Comparison of ENCODE assay signal across 20 cellular contexts in the genomic region with DNA sequence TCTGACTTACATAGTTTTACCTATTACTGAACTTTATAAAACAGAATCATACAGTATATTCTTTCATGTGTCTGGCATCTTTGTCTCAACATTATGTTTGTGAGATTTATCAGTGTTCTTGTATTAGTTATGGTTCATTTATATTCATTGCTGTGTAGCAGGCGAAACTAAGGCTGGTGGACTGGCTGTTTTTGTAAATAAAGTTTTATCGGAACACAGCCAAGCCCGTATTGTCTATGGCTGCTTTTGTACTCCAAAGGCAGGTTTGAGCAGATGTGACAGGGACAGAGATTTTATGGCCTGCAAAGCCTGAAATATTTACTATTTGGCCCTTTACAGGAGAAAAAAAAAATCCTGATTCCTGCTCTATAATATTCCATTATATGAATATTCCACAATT.
DNase-seq lines count a peak whose midpoint lies in the region; ATAC-seq, FAIRE-seq and TF ChIP-seq lines count a peak whose summit lies in the region.
"Had no signal": no experiment of that assay in that cellular context is flagged by ENCODE, and none has a peak within 500 bp of the region (broad histone marks: within the 10 kb centered on the region; RNA-seq: fewer than 3 reads in every experiment).

No MANE protein-coding gene starts in this region.

- H3K36me3 Mint-ChIP-seq in nephron progenitor cell (ENCODE audit: low read depth) = peaks cover 11% of the 10 kb centered on the region

- no peak for ATAC-seq in K562
- ATAC-seq: A549, HCT116 had no signal

- no peaks in the 10 kb centered on the region for H3K36me3 ChIP-seq in K562 (ENCODE audit: control insufficient read depth, insufficient read depth, low read length)

- TF ChIP-seq EP300 in K562 (IDR thresholded peaks at IDR 0.05; ENCODE audit: low read length) = no peak

- intact Hi-C loops in K562 (cut with micrococcal nuclease) = no loop called here

- TF ChIP-seq RAD21 in K562 (CRISPR knock-in tag; conservative IDR thresholded peaks at IDR 0.05 in 1 of 2, IDR thresholded peaks at IDR 0.05 in 1 of 2) = no peak

- no peaks in the 10 kb centered on the region for H3K9me3 ChIP-seq in K562 (replicated peaks; ENCODE audit: control insufficient read depth, insufficient read depth, low read depth, low read length)
- H3K9me3 ChIP-seq: A549, BLaER1 had no signal

- H3K27ac ChIP-seq in K562 (ENCODE audit: extremely low read depth, low read depth, low read length) = no peak overlapping the region
- H3K27ac ChIP-seq: 22Rv1, A549, BLaER1, HL-60 had no signal

- no peak overlapping the region for H3K4me2 ChIP-seq in K562 (ENCODE audit: insufficient read depth, low read length)
- H3K4me2 ChIP-seq: A549, BLaER1 had no signal

- no peak for TF ChIP-seq POLR2A in K562 (conservative IDR thresholded peaks at IDR 0.05)

- WGBS in K562 (ENCODE audit: insufficient coverage, low coverage, missing lambda C conversion rate) = 89% methylated on average over 3 of the region's 3 CpGs

- H3K4me1 Mint-ChIP-seq in nephron progenitor cell = peaks cover 19% of the 10 kb centered on the region

- no peaks in the 10 kb centered on the region for H4K20me1 ChIP-seq in K562 (replicated peaks; ENCODE audit: control insufficient read depth, insufficient read depth, low read length)
- H4K20me1 ChIP-seq: BLaER1 had no signal

- H3K79me2 ChIP-seq in K562 (ENCODE audit: control insufficient read depth, insufficient read depth, low read length) = no peaks in the 10 kb centered on the region

- H3K4me3 Mint-ChIP-seq in nephron progenitor cell = no peak overlapping the region
- H3K4me3 Mint-ChIP-seq: CD14-positive monocyte; CD4-positive, alpha-beta memory T cell; HFFc6 had no signal

- TF ChIP-seq CTCF in K562 (IDR thresholded peaks at IDR 0.05 in 2 of 3, conservative IDR thresholded peaks at IDR 0.05 in 1 of 3; ENCODE audit: insufficient read depth in 2 of 3, low read depth in 1 of 3, low read length in 3 of 3) (no peak), nephron progenitor cell (IDR thresholded peaks at IDR 0.05) (no peak)

- no peaks in the 10 kb centered on the region for H3K27me3 Mint-ChIP-seq in nephron progenitor cell (ENCODE audit: low read depth, poor library complexity)
- H3K27me3 Mint-ChIP-seq: CD4-positive, alpha-beta memory T cell; IgD-negative memory B cell had no signal

- H3K9me3 Mint-ChIP-seq in nephron progenitor cell = no peaks in the 10 kb centered on the region
- H3K9me3 Mint-ChIP-seq: CD14-positive monocyte; CD4-positive, alpha-beta memory T cell; HFFc6; IgD-negative memory B cell had no signal

- no peak overlapping the region for H3K4me3 ChIP-seq in K562
- H3K4me3 ChIP-seq: A549, BLaER1 had no signal

- H3K27ac Mint-ChIP-seq in nephron progenitor cell = peak overlapping the region; percentile 3
- H3K27ac Mint-ChIP-seq: CD14-positive monocyte; CD4-positive, alpha-beta memory T cell; HFFc6; IgD-negative memory B cell had no signal

- no TSS peak for BruUV-seq in K562 (replicated peaks; lab: Mats Ljungman, UMichigan)

- in situ Hi-C loops in K562 (cut with MboI) (no loop called here), ACHN (cut with HindIII; ENCODE audit: low pct_ligation_motif_present, low pct_unique_long_range_greater_than_20kb, low sequenced_read_pairs) (no loop called here)

- no peaks in the 10 kb centered on the region for H3K27me3 ChIP-seq in K562 (ENCODE audit: control insufficient read depth in 2 of 2, insufficient read depth in 2 of 2, low read length in 2 of 2)
- H3K27me3 ChIP-seq: BLaER1 had no signal

- CTCF ChIA-PET in K562 (lab: Yijun Ruan, JAX; ENCODE audit: low intra/inter-chr PET ratio) = no interaction called here

- no peaks in the 10 kb centered on the region; a peak in 1 of 5 replicates for H3K4me1 ChIP-seq in K562 (replicated peaks in 1 of 2; ENCODE audit: control insufficient read depth in 2 of 2, insufficient read depth in 2 of 2, low read length in 2 of 2)
- H3K4me1 ChIP-seq: A549, BLaER1 had no signal

- POLR2A ChIA-PET in K562 (lab: Yijun Ruan, JAX) = no interaction called here

- DNase-seq in NCI-H82 (lab: John Stamatoyannopoulos, UW) (peak; percentile 1), NCI-H82 treated with DMSO at 0.1 percent for 48 hours (lab: John Stamatoyannopoulos, UW; ENCODE audit: unreplicated experiment) (no peak), K562 (ENCODE audit: extremely low read depth in 1 of 4, low spot score in 3 of 4) (no peak), nephron progenitor cell (no peak), ACHN (no peak), NCI-H2107 (lab: John Stamatoyannopoulos, UW) (no peak), germinal center (ENCODE audit: low spot score) (no peak)
- DNase-seq: CD4-positive, alpha-beta memory T cell; DMS79 treated with DMSO at 0.1 percent for 48 hours; GF-D8; GOT3; H7; HFFc6 had no signal

- H3K9me1 ChIP-seq in K562 (ENCODE audit: control insufficient read depth, insufficient read depth, low read length) = no peaks in the 10 kb centered on the region

- H2AFZ ChIP-seq in K562 (ENCODE audit: low read depth, low read length) = no peak overlapping the region

- no peak for FAIRE-seq in K562 (lab: Jason Lieb, UNC)
- FAIRE-seq: A549 had no signal

- no peak overlapping the region for H3K9ac ChIP-seq in K562 (ENCODE audit: insufficient read depth in 1 of 2, low read depth in 2 of 2, low read length in 2 of 2)
- H3K9ac ChIP-seq: BLaER1 had no signal

TF ChIP-seq in K562, 482 proteins besides CTCF, POLR2A, EP300 and RAD21:
- TF ChIP-seq MTA1 (IDR thresholded peaks at IDR 0.05; ENCODE audit: borderline replicate concordance) (no peak), ZNF197 (CRISPR knock-in tag; IDR thresholded peaks at IDR 0.05; ENCODE audit: low read depth) (no peak), DDX20 (tag; IDR thresholded peaks at IDR 0.05; ENCODE audit: low read depth) (no peak), SMARCC2 (IDR thresholded peaks at IDR 0.05; ENCODE audit: low read depth) (no peak)
- TF ChIP-seq, protein P1, sequence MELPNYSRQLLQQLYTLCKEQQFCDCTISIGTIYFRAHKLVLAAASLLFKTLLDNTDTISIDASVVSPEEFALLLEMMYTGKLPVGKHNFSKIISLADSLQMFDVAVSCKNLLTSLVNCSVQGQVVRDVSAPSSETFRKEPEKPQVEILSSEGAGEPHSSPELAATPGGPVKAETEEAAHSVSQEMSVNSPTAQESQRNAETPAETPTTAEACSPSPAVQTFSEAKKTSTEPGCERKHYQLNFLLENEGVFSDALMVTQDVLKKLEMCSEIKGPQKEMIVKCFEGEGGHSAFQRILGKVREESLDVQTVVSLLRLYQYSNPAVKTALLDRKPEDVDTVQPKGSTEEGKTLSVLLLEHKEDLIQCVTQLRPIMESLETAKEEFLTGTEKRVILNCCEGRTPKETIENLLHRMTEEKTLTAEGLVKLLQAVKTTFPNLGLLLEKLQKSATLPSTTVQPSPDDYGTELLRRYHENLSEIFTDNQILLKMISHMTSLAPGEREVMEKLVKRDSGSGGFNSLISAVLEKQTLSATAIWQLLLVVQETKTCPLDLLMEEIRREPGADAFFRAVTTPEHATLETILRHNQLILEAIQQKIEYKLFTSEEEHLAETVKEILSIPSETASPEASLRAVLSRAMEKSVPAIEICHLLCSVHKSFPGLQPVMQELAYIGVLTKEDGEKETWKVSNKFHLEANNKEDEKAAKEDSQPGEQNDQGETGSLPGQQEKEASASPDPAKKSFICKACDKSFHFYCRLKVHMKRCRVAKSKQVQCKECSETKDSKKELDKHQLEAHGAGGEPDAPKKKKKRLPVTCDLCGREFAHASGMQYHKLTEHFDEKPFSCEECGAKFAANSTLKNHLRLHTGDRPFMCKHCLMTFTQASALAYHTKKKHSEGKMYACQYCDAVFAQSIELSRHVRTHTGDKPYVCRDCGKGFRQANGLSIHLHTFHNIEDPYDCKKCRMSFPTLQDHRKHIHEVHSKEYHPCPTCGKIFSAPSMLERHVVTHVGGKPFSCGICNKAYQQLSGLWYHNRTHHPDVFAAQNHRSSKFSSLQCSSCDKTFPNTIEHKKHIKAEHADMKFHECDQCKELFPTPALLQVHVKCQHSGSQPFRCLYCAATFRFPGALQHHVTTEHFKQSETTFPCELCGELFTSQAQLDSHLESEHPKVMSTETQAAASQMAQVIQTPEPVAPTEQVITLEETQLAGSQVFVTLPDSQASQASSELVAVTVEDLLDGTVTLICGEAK (IDR thresholded peaks at IDR 0.05) = peak; percentile 86
- TF ChIP-seq, protein P1 (CRISPR knock-in tag; IDR thresholded peaks at IDR 0.05) = no peak
